Comparison of ENCODE assay signal across 20 cellular contexts in the genomic region with DNA sequence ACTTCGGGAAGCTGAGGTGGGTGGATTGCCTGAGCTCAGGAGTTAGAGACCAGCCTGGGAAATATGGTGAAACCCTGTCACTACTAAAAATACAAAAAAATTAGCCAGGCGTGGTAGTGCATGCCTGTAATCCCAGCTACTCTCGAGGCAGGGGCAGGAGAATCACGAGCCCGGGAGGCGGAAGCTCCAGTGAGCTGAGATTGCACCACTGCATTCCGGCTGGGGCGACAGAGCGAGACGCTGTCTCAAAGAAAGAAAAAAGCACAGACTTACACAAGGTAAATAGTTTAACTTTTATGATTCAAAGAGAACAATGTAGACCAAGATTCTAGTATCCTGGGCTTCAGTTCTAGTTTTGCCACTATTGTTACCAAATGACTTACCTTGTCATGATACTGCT.
"Had no signal": no experiment of that assay in that cellular context is flagged by ENCODE, and none has a peak within 500 bp of the region (broad histone marks: within the 10 kb centered on the region; RNA-seq: fewer than 3 reads in every experiment).

No MANE protein-coding gene starts in this region.

- H3K27me3 ChIP-seq: breast epithelium, gastroesophageal sphincter, heart right ventricle, right atrium auricular region, tibial nerve, uterus had no signal

- H3K27ac ChIP-seq: breast epithelium, coronary artery, gastroesophageal sphincter, heart right ventricle, right atrium auricular region, tibial nerve, uterus had no signal

- H3K4me3 ChIP-seq: breast epithelium, coronary artery, gastroesophageal sphincter, heart right ventricle, right atrium auricular region, tibial nerve, uterus had no signal

- H3K4me1 ChIP-seq: breast epithelium, uterus had no signal

- DNase-seq: activated CD4-positive, alpha-beta T cell treated with anti-CD3 and anti-CD28 coated beads, Interleukin-2, amount 10 ng/mL, durations not matched to agents 7 days and 5 days; activated CD8-positive, alpha-beta T cell treated with anti-CD3 and anti-CD28 coated beads, Interleukin-2, amount 10 ng/mL, durations not matched to agents 7 days and 5 days; activated naive CD4-positive, alpha-beta T cell treated with anti-CD3 and anti-CD28 coated beads for 36 hours; activated naive CD8-positive, alpha-beta T cell treated with anti-CD3 and anti-CD28 coated beads, Interleukin-2, amount 50 U/mL, for 24 hours; activated T-cell treated with anti-CD3 and anti-CD28 coated beads, Interleukin-2, amount 50 U/mL, for 24 hours; heart right ventricle; immature natural killer cell; mammary epithelial cell; occipital lobe; stimulated activated naive CD8-positive, alpha-beta T cell treated with anti-CD3 and anti-CD28 coated beads, Interleukin-15, Interleukin-2, amounts not matched to agents 100 U/mL and 50 U/mL, for 24 hours; substantia nigra; T-helper 1 cell; T1000; uterus had no signal

- ATAC-seq: activated CD8-positive, alpha-beta T cell treated with anti-CD3 and anti-CD28 coated beads, Interleukin-2, amount 10 ng/mL, durations not matched to agents 7 days and 5 days; activated naive CD8-positive, alpha-beta T cell treated with anti-CD3 and anti-CD28 coated beads, Interleukin-2, amount 50 U/mL, for 24 hours; gastroesophageal sphincter; left lobe of liver; stimulated activated naive CD8-positive, alpha-beta T cell treated with anti-CD3 and anti-CD28 coated beads, Interleukin-15, Interleukin-2, amounts not matched to agents 100 U/mL and 50 U/mL, for 24 hours had no signal

- H3K9me3 ChIP-seq: breast epithelium, gastroesophageal sphincter, heart right ventricle, right atrium auricular region, tibial nerve, uterus had no signal
